In the genomic region with DNA sequence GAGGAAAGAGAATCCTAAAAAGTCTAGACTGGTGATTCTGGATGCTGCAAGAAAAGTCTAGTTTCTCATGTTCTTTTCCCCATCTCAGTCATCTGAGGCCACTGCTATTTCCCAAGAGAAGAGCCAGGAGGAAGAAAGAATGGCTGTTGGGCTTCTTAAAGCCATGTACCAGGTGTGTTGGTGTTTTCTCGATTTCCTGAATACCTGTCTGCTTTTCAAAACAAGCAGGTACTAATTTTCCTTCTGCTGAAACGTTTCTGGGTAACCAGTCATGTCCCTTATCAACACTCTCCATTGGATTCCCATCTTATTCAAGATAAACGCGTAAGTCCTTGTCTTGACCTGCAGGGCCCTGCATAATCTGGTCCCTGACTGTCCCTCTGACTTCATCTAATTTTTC, we compare ENCODE assay signal across 9 cellular contexts. TPM values are rescaled to one million over a fixed set of nuclear protein-coding genes. Genes with fewer than 3 reads are reported as not detected.
DNase-seq lines count a peak whose midpoint lies in the region; ATAC-seq and TF ChIP-seq lines count a peak whose summit lies in the region.
"Had no signal": no experiment of that assay in that cellular context is flagged by ENCODE, and none has a peak within 500 bp of the region (broad histone marks: within the 10 kb centered on the region; RNA-seq: fewer than 3 reads in every experiment).

No MANE protein-coding gene starts in this region.

- H3K4me3 ChIP-seq in WI38 (ENCODE audit: low read depth, low read length) (peak overlapping the region; percentile 91), MM.1S (ENCODE audit: low read length) (no peak overlapping the region)

- no peaks in the 10 kb centered on the region for H3K9me2 ChIP-seq in MM.1S (replicated peaks; ENCODE audit: insufficient read depth, low read length)

- H3K27ac ChIP-seq in MM.1S (ENCODE audit: low read length): no peak overlapping the region
- H3K27ac ChIP-seq: neutrophil had no signal

- H3F3A ChIP-seq in MM.1S (ENCODE audit: insufficient read depth, low read length): no peaks in the 10 kb centered on the region

- H3K4me1 Mint-ChIP-seq in activated CD4-positive, alpha-beta T cell treated with anti-CD3 and anti-CD28 coated beads, Interleukin-2, amount 10 ng/mL, durations not matched to agents 7 days and 5 days: peaks cover 35% of the 10 kb centered on the region
- peaks cover 17% of the 10 kb centered on the region for H3K4me1 Mint-ChIP-seq in glutamatergic neuron (ENCODE audit: low read depth, unreplicated experiment)
- H3K4me1 Mint-ChIP-seq in stimulated activated memory B cell treated with anti-CD40 and anti-IgM and Interleukin-4, amounts not matched to agents 10 μg/mL and 1 μg/mL and 100 μg/mL, for 72 hours: peaks cover 28% of the 10 kb centered on the region

- ATAC-seq in stimulated activated memory B cell treated with anti-CD40 and anti-IgM and Interleukin-4, amounts not matched to agents 10 μg/mL and 1 μg/mL and 100 μg/mL, for 72 hours: no peak
- ATAC-seq in HG03342 (IDR thresholded peaks at IDR 0.05; ENCODE audit: unreplicated experiment) (no peak), HG02610 (IDR thresholded peaks at IDR 0.05; ENCODE audit: unreplicated experiment) (no peak)

- no peak for DNase-seq in activated CD4-positive, alpha-beta T cell treated with anti-CD3 and anti-CD28 coated beads, Interleukin-2, amount 10 ng/mL, durations not matched to agents 7 days and 5 days
- DNase-seq in activated CD4-positive, alpha-beta T cell treated with anti-CD3 and anti-CD28 coated beads, Interleukin-2, amount 50 U/mL, for 4 hours: no peak
- no peak for DNase-seq in glutamatergic neuron
- no peak for DNase-seq in MM.1S

- H3K27me3 ChIP-seq in MM.1S (replicated peaks; ENCODE audit: insufficient read depth, low read length): no peaks in the 10 kb centered on the region
- H3K27me3 ChIP-seq: neutrophil had no signal

- no peak overlapping the region for H2AFZ ChIP-seq in MM.1S (ENCODE audit: low read length)

- peak overlapping the region; percentile 77 for H3K27ac Mint-ChIP-seq in activated CD4-positive, alpha-beta T cell treated with anti-CD3 and anti-CD28 coated beads, Interleukin-2, amount 10 ng/mL, durations not matched to agents 7 days and 5 days
- H3K27ac Mint-ChIP-seq in glutamatergic neuron (ENCODE audit: unreplicated experiment): peak overlapping the region; percentile 95
- peak overlapping the region; percentile 99 for H3K27ac Mint-ChIP-seq in stimulated activated memory B cell treated with anti-CD40 and anti-IgM and Interleukin-4, amounts not matched to agents 10 μg/mL and 1 μg/mL and 100 μg/mL, for 72 hours

- CTCF ChIA-PET in activated CD4-positive, alpha-beta T cell treated with anti-CD3 and anti-CD28 coated beads, Interleukin-2, amount 10 ng/mL, durations not matched to agents 7 days and 5 days (lab: Charles Lee): no interaction called here

- H3K9me3 ChIP-seq in MM.1S (replicated peaks; ENCODE audit: insufficient read depth, low read length): no peaks in the 10 kb centered on the region
- H3K9me3 ChIP-seq: neutrophil had no signal

- H3K9ac ChIP-seq in MM.1S (ENCODE audit: low read length): no peak overlapping the region

- H3K79me2 ChIP-seq in MM.1S (ENCODE audit: low read length): no peaks in the 10 kb centered on the region

- no peaks in the 10 kb centered on the region for H3K36me3 ChIP-seq in MM.1S (replicated peaks; ENCODE audit: insufficient read depth, low read length)
- H3K36me3 ChIP-seq: neutrophil had no signal

- no peaks in the 10 kb centered on the region for H4K20me1 ChIP-seq in MM.1S (ENCODE audit: insufficient read depth, low read length)

- H3K9me3 Mint-ChIP-seq in activated CD4-positive, alpha-beta T cell treated with anti-CD3 and anti-CD28 coated beads, Interleukin-2, amount 10 ng/mL, durations not matched to agents 7 days and 5 days: peaks cover 12% of the 10 kb centered on the region
- H3K9me3 Mint-ChIP-seq in glutamatergic neuron (ENCODE audit: unreplicated experiment): peaks cover 26% of the 10 kb centered on the region
- H3K9me3 Mint-ChIP-seq in stimulated activated memory B cell treated with anti-CD40 and anti-IgM and Interleukin-4, amounts not matched to agents 10 μg/mL and 1 μg/mL and 100 μg/mL, for 72 hours: peaks cover 3% of the 10 kb centered on the region

- H3K4me1 ChIP-seq in MM.1S (ENCODE audit: low read length): no peaks in the 10 kb centered on the region

- TF ChIP-seq CTCF in WI38 (IDR thresholded peaks at IDR 0.05; ENCODE audit: low read depth, low read length) (no peak), glutamatergic neuron (IDR thresholded peaks at IDR 0.05; ENCODE audit: partially characterized antibody, unreplicated experiment) (no peak), MM.1S (IDR thresholded peaks at IDR 0.05; ENCODE audit: low read length) (no peak)

- peaks cover 41% of the 10 kb centered on the region for H3K36me3 Mint-ChIP-seq in activated CD4-positive, alpha-beta T cell treated with anti-CD3 and anti-CD28 coated beads, Interleukin-2, amount 10 ng/mL, durations not matched to agents 7 days and 5 days (ENCODE audit: low read depth)
- H3K36me3 Mint-ChIP-seq in glutamatergic neuron (ENCODE audit: unreplicated experiment): peaks cover 18% of the 10 kb centered on the region
- peaks cover 10% of the 10 kb centered on the region for H3K36me3 Mint-ChIP-seq in stimulated activated memory B cell treated with anti-CD40 and anti-IgM and Interleukin-4, amounts not matched to agents 10 μg/mL and 1 μg/mL and 100 μg/mL, for 72 hours

- no peak overlapping the region for H3K4me2 ChIP-seq in MM.1S (ENCODE audit: low read depth, low read length)

- H3K4me3 Mint-ChIP-seq in activated CD4-positive, alpha-beta T cell treated with anti-CD3 and anti-CD28 coated beads, Interleukin-2, amount 10 ng/mL, durations not matched to agents 7 days and 5 days: peak overlapping the region; percentile 94
- peak overlapping the region; percentile 97 for H3K4me3 Mint-ChIP-seq in glutamatergic neuron (ENCODE audit: unreplicated experiment)
- peak overlapping the region; percentile 94 for H3K4me3 Mint-ChIP-seq in stimulated activated memory B cell treated with anti-CD40 and anti-IgM and Interleukin-4, amounts not matched to agents 10 μg/mL and 1 μg/mL and 100 μg/mL, for 72 hours

- H3K27me3 Mint-ChIP-seq in activated CD4-positive, alpha-beta T cell treated with anti-CD3 and anti-CD28 coated beads, Interleukin-2, amount 10 ng/mL, durations not matched to agents 7 days and 5 days: no peaks in the 10 kb centered on the region
- peaks cover 10% of the 10 kb centered on the region for H3K27me3 Mint-ChIP-seq in glutamatergic neuron (ENCODE audit: unreplicated experiment)
- H3K27me3 Mint-ChIP-seq in stimulated activated memory B cell treated with anti-CD40 and anti-IgM and Interleukin-4, amounts not matched to agents 10 μg/mL and 1 μg/mL and 100 μg/mL, for 72 hours: no peaks in the 10 kb centered on the region

- POLR2A ChIA-PET in activated CD4-positive, alpha-beta T cell treated with anti-CD3 and anti-CD28 coated beads, Interleukin-2, amount 10 ng/mL, durations not matched to agents 7 days and 5 days (lab: Charles Lee): no interaction called here

RNA-seq across cellular contexts. Expression of a gene that starts 1.1 kb away (rescaled TPM):
- total RNA-seq in activated CD4-positive, alpha-beta T cell treated with anti-CD3 and anti-CD28 coated beads, Interleukin-2, amount 10 ng/mL, durations not matched to agents 7 days and 5 days: 1 to 10 TPM; 6.1 to 7.3 TPM
- total RNA-seq in glutamatergic neuron (ENCODE audit: unreplicated experiment): 14.5 TPM

RNA-seq across cellular contexts. Expression of a gene that starts 3.0 kb away (rescaled TPM):
- 10 to 100 TPM in 1 of 2 experiments, 1 to 10 TPM in 1; 8.0 to 10.4 TPM for total RNA-seq in activated CD4-positive, alpha-beta T cell treated with anti-CD3 and anti-CD28 coated beads, Interleukin-2, amount 10 ng/mL, durations not matched to agents 7 days and 5 days
- total RNA-seq in glutamatergic neuron (ENCODE audit: unreplicated experiment): 11.8 TPM

RNA-seq across cellular contexts. Expression of a gene that starts 36.5 kb away (rescaled TPM):
- total RNA-seq in activated CD4-positive, alpha-beta T cell treated with anti-CD3 and anti-CD28 coated beads, Interleukin-2, amount 10 ng/mL, durations not matched to agents 7 days and 5 days: 1 to 10 TPM; 4.1 to 4.9 TPM
- 19.4 TPM for total RNA-seq in glutamatergic neuron (ENCODE audit: unreplicated experiment)
